8 cellular contexts compared by ENCODE assay signal in genomic region chr12:130819248-130819576, GRCh38. TPM values are rescaled to one million over a fixed set of nuclear protein-coding genes. Genes with fewer than 3 reads are reported as not detected.
DNase-seq lines count a peak whose midpoint lies in the region; ATAC-seq and TF ChIP-seq lines count a peak whose summit lies in the region.

No MANE protein-coding gene starts in this region.

- H3K4me1 Mint-ChIP-seq in T-helper 2 cell treated with Interferon-gamma antibody and Interleukin-4, amounts not matched to agents 5 μg/mL and 100 μg/mL, for 36 hours (ENCODE audit: low read depth): peaks cover 6% of the 10 kb centered on the region
- H3K4me1 Mint-ChIP-seq in chondrocyte (ENCODE audit: low read depth): peaks cover 7% of the 10 kb centered on the region
- H3K4me1 Mint-ChIP-seq in stimulated activated effector memory CD8-positive, alpha-beta T cell treated with anti-CD3 and anti-CD28 coated beads, Interleukin-12 subunit alpha, Interleukin-12 subunit beta, amount 100 ng/mL, for 72 hours: peaks cover 6% of the 10 kb centered on the region

- DNase-seq in T-helper 2 cell treated with Interferon-gamma antibody and Interleukin-4, amounts not matched to agents 5 μg/mL and 100 μg/mL, for 36 hours (ENCODE audit: low spot score): no peak
- no peak for DNase-seq in T-helper 2 cell
- no peak for DNase-seq in chondrocyte (ENCODE audit: low spot score)
- DNase-seq in stimulated activated effector memory CD8-positive, alpha-beta T cell treated with anti-CD3 and anti-CD28 coated beads, Interleukin-12 subunit alpha, Interleukin-12 subunit beta, amount 100 ng/mL, for 72 hours (ENCODE audit: low spot score in 2 of 2): no peak
- DNase-seq in GM19240 (ENCODE audit: insufficient read length, low spot score): no peak
- DNase-seq in NCI-H2029 treated with DMSO at 0.1 percent for 48 hours (lab: John Stamatoyannopoulos, UW): no peak

- H3K27me3 Mint-ChIP-seq in T-helper 2 cell treated with Interferon-gamma antibody and Interleukin-4, amounts not matched to agents 5 μg/mL and 100 μg/mL, for 36 hours (ENCODE audit: low read depth): no peaks in the 10 kb centered on the region
- H3K27me3 Mint-ChIP-seq in chondrocyte (ENCODE audit: low read depth): no peaks in the 10 kb centered on the region

- H3K27ac Mint-ChIP-seq in T-helper 2 cell treated with Interferon-gamma antibody and Interleukin-4, amounts not matched to agents 5 μg/mL and 100 μg/mL, for 36 hours: no peak overlapping the region
- no peak overlapping the region for H3K27ac Mint-ChIP-seq in chondrocyte (ENCODE audit: unreplicated experiment)
- H3K27ac Mint-ChIP-seq in stimulated activated effector memory CD8-positive, alpha-beta T cell treated with anti-CD3 and anti-CD28 coated beads, Interleukin-12 subunit alpha, Interleukin-12 subunit beta, amount 100 ng/mL, for 72 hours: no peak overlapping the region

- peaks cover 25% of the 10 kb centered on the region for H3K36me3 Mint-ChIP-seq in T-helper 2 cell treated with Interferon-gamma antibody and Interleukin-4, amounts not matched to agents 5 μg/mL and 100 μg/mL, for 36 hours (ENCODE audit: low read depth)
- peaks cover 12% of the 10 kb centered on the region for H3K36me3 Mint-ChIP-seq in chondrocyte (ENCODE audit: low read depth)
- peaks cover 29% of the 10 kb centered on the region for H3K36me3 Mint-ChIP-seq in stimulated activated effector memory CD8-positive, alpha-beta T cell treated with anti-CD3 and anti-CD28 coated beads, Interleukin-12 subunit alpha, Interleukin-12 subunit beta, amount 100 ng/mL, for 72 hours

- ATAC-seq in HG03280 (IDR thresholded peaks at IDR 0.05; ENCODE audit: unreplicated experiment) (peak; percentile 7), HG02759 (IDR thresholded peaks at IDR 0.05; ENCODE audit: unreplicated experiment) (no peak)
- no peak for ATAC-seq in stimulated activated effector memory CD8-positive, alpha-beta T cell treated with anti-CD3 and anti-CD28 coated beads, Interleukin-12 subunit alpha, Interleukin-12 subunit beta, amount 100 ng/mL, for 72 hours

- TF ChIP-seq CTCF in chondrocyte (IDR thresholded peaks at IDR 0.05): peak; percentile 69

- peak overlapping the region; percentile 43 for H3K4me3 Mint-ChIP-seq in T-helper 2 cell treated with Interferon-gamma antibody and Interleukin-4, amounts not matched to agents 5 μg/mL and 100 μg/mL, for 36 hours
- no peak overlapping the region for H3K4me3 Mint-ChIP-seq in chondrocyte (ENCODE audit: unreplicated experiment)
- H3K4me3 Mint-ChIP-seq in stimulated activated effector memory CD8-positive, alpha-beta T cell treated with anti-CD3 and anti-CD28 coated beads, Interleukin-12 subunit alpha, Interleukin-12 subunit beta, amount 100 ng/mL, for 72 hours: peak overlapping the region; percentile 88

- no peaks in the 10 kb centered on the region for H3K9me3 Mint-ChIP-seq in T-helper 2 cell treated with Interferon-gamma antibody and Interleukin-4, amounts not matched to agents 5 μg/mL and 100 μg/mL, for 36 hours
- no peaks in the 10 kb centered on the region for H3K9me3 Mint-ChIP-seq in chondrocyte (ENCODE audit: low read depth)
- H3K9me3 Mint-ChIP-seq in stimulated activated effector memory CD8-positive, alpha-beta T cell treated with anti-CD3 and anti-CD28 coated beads, Interleukin-12 subunit alpha, Interleukin-12 subunit beta, amount 100 ng/mL, for 72 hours: no peaks in the 10 kb centered on the region

RNA-seq across cellular contexts. Expression of gene STX2, which starts 19.8 kb away (rescaled TPM):
- total RNA-seq in chondrocyte: 28.4 to 42.6 TPM (median 40.4 TPM) in 3 replicates

RNA-seq across cellular contexts. Expression of gene RAN, which starts 52.7 kb away (rescaled TPM):
- 509 to 544 TPM (median 519 TPM) in 3 replicates for total RNA-seq in chondrocyte
